ENCODE assay signal across 8 cellular contexts in the genomic region with DNA sequence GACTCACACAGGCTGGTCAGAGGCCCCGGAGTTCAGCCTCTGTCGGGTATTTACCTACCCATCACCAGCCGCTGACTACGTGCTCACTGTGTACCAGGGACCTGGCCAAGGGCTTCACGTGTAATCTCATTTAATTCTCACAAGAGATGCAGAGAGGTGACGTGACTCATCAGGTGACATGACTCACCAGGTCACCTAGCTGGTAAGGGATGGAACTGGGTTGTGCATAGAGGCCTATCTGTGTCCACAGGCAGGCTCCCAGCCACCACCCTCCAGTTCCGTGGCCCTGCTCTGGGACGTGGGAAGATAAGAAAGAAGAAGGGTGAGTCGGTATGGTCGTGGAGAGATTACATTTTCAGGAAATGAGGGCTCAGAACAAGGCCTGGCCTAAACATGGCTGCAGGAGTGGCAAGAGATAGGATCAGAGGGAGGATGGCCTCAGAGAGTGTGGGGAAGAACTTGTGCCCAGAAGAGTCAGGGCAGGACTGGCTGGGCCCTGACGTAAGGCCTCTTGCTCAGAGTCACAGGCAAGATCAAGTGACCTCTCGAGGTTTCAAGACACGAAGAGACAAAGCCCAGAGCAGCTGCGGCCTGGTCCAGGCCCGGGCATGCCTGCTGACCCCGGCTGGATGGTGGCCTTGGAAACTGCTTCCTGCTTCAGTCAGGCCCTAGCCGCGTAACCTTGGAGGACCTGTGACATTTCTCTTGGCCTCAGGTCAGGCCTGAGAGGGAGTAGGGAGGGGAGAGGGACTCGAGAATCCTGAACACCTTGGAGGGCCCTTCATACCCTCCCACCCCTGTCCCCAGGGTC. TPM values are rescaled to one million over a fixed set of nuclear protein-coding genes. Genes with fewer than 3 reads are reported as not detected.
DNase-seq lines count a peak whose midpoint lies in the region; ATAC-seq and TF ChIP-seq lines count a peak whose summit lies in the region.

No MANE protein-coding gene starts in this region.

- H3K27ac ChIP-seq in HEK293 (ENCODE audit: extremely low read depth, low read depth, low read length): no peak overlapping the region
- H3K27ac ChIP-seq in SK-N-SH (ENCODE audit: low read depth in 2 of 2, low read length in 1 of 2): peak overlapping the region; percentile 81 to 93
- peak overlapping the region; percentile 97 for H3K27ac ChIP-seq in epithelial cell of prostate

- ATAC-seq in GM21447 (IDR thresholded peaks at IDR 0.05; ENCODE audit: unreplicated experiment): no peak
- no peak for ATAC-seq in GM21423 (IDR thresholded peaks at IDR 0.05; ENCODE audit: unreplicated experiment)

- H3K4me3 ChIP-seq in HEK293 (ENCODE audit: low read depth, low read length) (no peak overlapping the region), SK-N-SH (ENCODE audit: low read depth in 2 of 2, low read length in 1 of 2) (no peak overlapping the region)

- peaks cover 37% of the 10 kb centered on the region for H3F3A ChIP-seq in SK-N-SH (replicated peaks; ENCODE audit: insufficient read depth)

- no peaks in the 10 kb centered on the region for H3K27me3 Mint-ChIP-seq in nephron progenitor cell (ENCODE audit: low read depth, poor library complexity)

- no peak overlapping the region for H2AFZ ChIP-seq in SK-N-SH (ENCODE audit: low read depth)

- DNase-seq in SK-N-SH: no peak
- DNase-seq in epithelial cell of prostate (ENCODE audit: low read depth, low spot score): peak; percentile 85
- DNase-seq in nephron progenitor cell: no peak
- DNase-seq in GM10266 (ENCODE audit: extremely low spot score): no peak
- no peak for DNase-seq in middle frontal gyrus (ENCODE audit: extremely low spot score, low spot score)

- peak overlapping the region; percentile 30; the same call in 1 of the 2 replicates for H3K9ac ChIP-seq in SK-N-SH

- H3K4me2 ChIP-seq in SK-N-SH: peak overlapping the region; percentile 31; the same call in 1 of the 2 replicates

- TF ChIP-seq EP300 in SK-N-SH (IDR thresholded peaks at IDR 0.05; ENCODE audit: borderline replicate concordance in 1 of 2, low read depth in 1 of 2, low read length in 1 of 2): no peak

- H3K4me3 Mint-ChIP-seq in nephron progenitor cell: no peak overlapping the region

- no peak for TF ChIP-seq RAD21 in SK-N-SH (IDR thresholded peaks at IDR 0.05; ENCODE audit: low read length)

- peaks cover 69% of the 10 kb centered on the region for H3K4me1 Mint-ChIP-seq in nephron progenitor cell

- POLR2A ChIA-PET in HEK293 (lab: Yijun Ruan, JAX) (interaction anchor here (0.6 to 1.4 kb wide), 4 partner anchors 14 to 61 kb away, joined by 3 to 7 read pairs (median 4); partner anchors contain the start of gene AHDC1), SK-N-SH (lab: Yijun Ruan, JAX) (no interaction called here)

- H4K20me1 ChIP-seq in SK-N-SH (ENCODE audit: insufficient read depth): no peaks in the 10 kb centered on the region; the same call in 1 of the 2 replicates

- CTCF ChIA-PET in HEK293 (lab: Yijun Ruan, JAX) (interaction anchor here (0.7 to 2.3 kb wide), 6 partner anchors 10 to 57 kb away, joined by 3 to 10 read pairs (median 6); no protein-coding TSS in a partner anchor), SK-N-SH (lab: Yijun Ruan, JAX) (interaction anchor here (2.6 to 14.9 kb wide), 2 partner anchors 13 to 63 kb away, joined by 9 to 176 read pairs; no protein-coding TSS in a partner anchor)

- H3K9me2 ChIP-seq in SK-N-SH: no peaks in the 10 kb centered on the region

- peaks cover 53% of the 10 kb centered on the region for H3K79me2 ChIP-seq in SK-N-SH (ENCODE audit: insufficient read depth)

- H3K9me3 Mint-ChIP-seq in nephron progenitor cell: no peaks in the 10 kb centered on the region

- TF ChIP-seq CTCF in HEK293 (tag by site-specific recombination; IDR thresholded peaks at IDR 0.05) (no peak), SK-N-SH (IDR thresholded peaks at IDR 0.05) (no peak), nephron progenitor cell (IDR thresholded peaks at IDR 0.05) (no peak), GM10266 (IDR thresholded peaks at IDR 0.05; ENCODE audit: control insufficient read depth, insufficient read depth, low read depth, missing control alignments) (no peak)

- 35% methylated on average over 12 of the region's 19 CpGs for WGBS in SK-N-SH (ENCODE audit: low lambda C conversion rate)

- H3K4me1 ChIP-seq in HEK293 (ENCODE audit: control insufficient read depth, insufficient read depth, low read length) (no peaks in the 10 kb centered on the region), SK-N-SH (ENCODE audit: control insufficient read depth in 1 of 2, insufficient read depth in 2 of 2, low read depth in 1 of 2, low read length in 1 of 2) (peaks cover 23 to 61% of the 10 kb centered on the region in 2 experiments; a peak in 3 of 4 replicates)

- no peaks in the 10 kb centered on the region for H3K9me3 ChIP-seq in HEK293 (ENCODE audit: control insufficient read depth, insufficient read depth, low read depth, low read length)
- H3K9me3 ChIP-seq in SK-N-SH: no peaks in the 10 kb centered on the region

- H3K36me3 Mint-ChIP-seq in nephron progenitor cell (ENCODE audit: low read depth): peaks cover 43% of the 10 kb centered on the region

- peaks cover 0 to 24% of the 10 kb centered on the region in 2 experiments; a peak in 1 of 3 replicates for H3K36me3 ChIP-seq in HEK293 (ENCODE audit: control insufficient read depth in 2 of 2, insufficient read depth in 1 of 2, low read length in 2 of 2)
- H3K36me3 ChIP-seq in SK-N-SH (replicated peaks in 1 of 2; ENCODE audit: control insufficient read depth in 1 of 2, insufficient read depth in 2 of 2, low read length in 1 of 2): peaks cover 0 to 17% of the 10 kb centered on the region in 2 experiments

- no peaks in the 10 kb centered on the region for H3K27me3 ChIP-seq in SK-N-SH (ENCODE audit: insufficient read depth)

- peak overlapping the region; percentile 98 for H3K27ac Mint-ChIP-seq in nephron progenitor cell

TF ChIP-seq in HEK293, 187 proteins besides CTCF, POLR2A, EP300 and RAD21 (continues in another document):
- TF ChIP-seq, protein P1, sequence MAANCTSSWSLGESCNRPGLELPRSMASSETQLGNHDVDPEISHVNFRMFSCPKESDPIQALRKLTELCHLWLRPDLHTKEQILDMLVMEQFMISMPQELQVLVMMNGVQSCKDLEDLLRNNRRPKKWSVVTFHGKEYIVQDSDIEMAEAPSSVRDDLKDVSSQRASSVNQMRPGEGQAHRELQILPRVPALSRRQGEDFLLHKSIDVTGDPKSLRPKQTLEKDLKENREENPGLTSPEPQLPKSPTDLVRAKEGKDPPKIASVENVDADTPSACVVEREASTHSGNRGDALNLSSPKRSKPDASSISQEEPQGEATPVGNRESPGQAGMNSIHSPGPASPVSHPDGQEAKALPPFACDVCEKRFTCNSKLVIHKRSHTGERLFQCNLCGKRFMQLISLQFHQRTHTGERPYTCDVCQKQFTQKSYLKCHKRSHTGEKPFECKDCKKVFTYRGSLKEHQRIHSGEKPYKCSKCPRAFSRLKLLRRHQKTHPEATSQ (tag by site-specific recombination; IDR thresholded peaks at IDR 0.05): no peak
- TF ChIP-seq ZNF394 (tag by site-specific recombination; IDR thresholded peaks at IDR 0.05; ENCODE audit: borderline replicate concordance) (no peak), RBAK (tag by site-specific recombination; IDR thresholded peaks at IDR 0.05) (no peak), ZNF701 (tag by site-specific recombination; IDR thresholded peaks at IDR 0.05) (no peak), BCL11B (tag by site-specific recombination; IDR thresholded peaks at IDR 0.05; ENCODE audit: low read depth) (no peak), ZNF169 (tag by site-specific recombination; IDR thresholded peaks at IDR 0.05) (no peak), SP7 (tag by site-specific recombination; IDR thresholded peaks at IDR 0.05) (peak; percentile 64; the same call in 1 of the 2 replicates), ZNF558 (tag by site-specific recombination; IDR thresholded peaks at IDR 0.05) (peak; percentile 35; the same call in 1 of the 2 replicates), ZNF555 (tag by site-specific recombination; conservative IDR thresholded peaks at IDR 0.05) (no peak), ZNF19 (tag by site-specific recombination; IDR thresholded peaks at IDR 0.05; ENCODE audit: low read depth) (no peak)

TF ChIP-seq in SK-N-SH, 30 proteins besides CTCF, POLR2A, EP300 and RAD21:
- TF ChIP-seq TAF1 (IDR thresholded peaks at IDR 0.05; ENCODE audit: borderline replicate concordance, low read depth, low read length) (no peak), GATA2 (CRISPR knock-in tag; IDR thresholded peaks at IDR 0.05) (0 out of 2 replicates have a peak, but pooled peaks have one; percentile 25), JUND (IDR thresholded peaks at IDR 0.05) (peak; percentile 32; the same call in 1 of the 2 replicates), MEF2A (IDR thresholded peaks at IDR 0.05; ENCODE audit: borderline replicate concordance, low read depth) (no peak), YY1 (IDR thresholded peaks at IDR 0.05; ENCODE audit: low read depth) (0 out of 2 replicates have a peak, but pooled peaks have one; percentile 30), FOSL2 (IDR thresholded peaks at IDR 0.05; ENCODE audit: borderline replicate concordance, low read depth) (peak; percentile 46; the same call in 1 of the 2 replicates), EZH2phosphoT487 (IDR thresholded peaks at IDR 0.05; ENCODE audit: borderline replicate concordance, low read depth) (no peak), ZBTB33 (IDR thresholded peaks at IDR 0.05; ENCODE audit: borderline replicate concordance, low read depth) (no peak), RXRA (IDR thresholded peaks at IDR 0.05; ENCODE audit: borderline replicate concordance, low read depth) (0 out of 2 replicates have a peak, but pooled peaks have one; percentile 28)

RNA-seq across cellular contexts. Expression of gene WASF2, which starts 52.7 kb away (rescaled TPM):
- polyA plus RNA-seq in SK-N-SH (2012; rRNA removed): 23.0 and 27.1 TPM in 2 replicates
- 18.4 and 22.2 TPM in 2 replicates for polyA plus RNA-seq in SK-N-SH (2012; cell fraction: cytosol; rRNA removed)
- 25.1 and 25.5 TPM in 2 replicates for polyA plus RNA-seq in SK-N-SH (2012; cell fraction: nucleus; rRNA removed)

Comparison
In these comparisons a context has a peak if more than half of its experiments do, and no peak if none do; other contexts are left out.
1. Of the 4 proteins assayed by ChIP-seq in both HEK293 and SK-N-SH: peak only in HEK293: none; only in SK-N-SH: YY1; in both: none; in neither: 3.